Comparison of ENCODE assay signal across 26 cellular contexts in the genomic region with DNA sequence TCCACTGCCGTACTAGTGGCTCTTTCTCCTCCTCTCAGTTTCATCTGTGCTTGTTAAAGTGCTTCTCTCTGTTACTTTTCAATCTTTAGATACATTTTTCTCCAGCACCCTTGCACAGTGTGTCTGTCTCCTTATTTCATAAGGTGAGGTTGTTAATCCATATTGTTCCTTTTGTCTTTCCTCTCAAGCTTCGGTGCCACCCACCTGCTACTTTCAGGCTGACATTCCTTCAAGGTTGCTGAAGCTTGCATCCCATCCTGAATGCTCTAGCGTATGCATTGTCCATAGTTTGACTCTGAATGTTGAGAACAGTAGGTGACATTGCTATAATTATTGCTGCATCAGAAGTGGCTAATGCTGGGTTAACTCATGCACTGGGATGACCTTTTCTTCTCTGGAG. TPM values are rescaled to one million over a fixed set of nuclear protein-coding genes. Genes with fewer than 3 reads are reported as not detected.
DNase-seq lines count a peak whose midpoint lies in the region; ATAC-seq, FAIRE-seq and TF ChIP-seq lines count a peak whose summit lies in the region.
"Had no signal": no experiment of that assay in that cellular context is flagged by ENCODE, and none has a peak within 500 bp of the region (broad histone marks: within the 10 kb centered on the region; RNA-seq: fewer than 3 reads in every experiment).

No MANE protein-coding gene starts in this region.

- FAIRE-seq in H1 (lab: Jason Lieb, UNC), result no peak
- FAIRE-seq: A549, D721Med, GM12878, GM18507, H54 had no signal

- no peak overlapping the region for H3K4me3 ChIP-seq in GM23338
- H3K4me3 ChIP-seq in NT2/D1 (ENCODE audit: insufficient read length, low read depth), result no peak overlapping the region
- no peak overlapping the region for H3K4me3 ChIP-seq in H1 (ENCODE audit: extremely low read depth in 1 of 4, insufficient read depth in 2 of 4, low read depth in 3 of 4, low read length in 4 of 4)
- no peak overlapping the region for H3K4me3 ChIP-seq in heart right ventricle
- H3K4me3 ChIP-seq: A549; BLaER1 treated with 17β-estradiol and CSF1 and Interleukin-3, amounts not matched to agents 10 nM and 100 nM; GM12878; GM23248 had no signal

- peak overlapping the region; percentile 43; the same call in 1 of the 2 replicates for H2AK5ac ChIP-seq in H1 (ENCODE audit: low read depth, low read length)

- H4K8ac ChIP-seq in H1 (ENCODE audit: extremely low read depth, insufficient read depth, low read length), result no peak overlapping the region

- H3K79me1 ChIP-seq in H1 (ENCODE audit: low read depth, low read length), result peaks cover 8% of the 10 kb centered on the region

- H4K5ac ChIP-seq in H1 (ENCODE audit: insufficient read length, low read depth, low read length), result no peak overlapping the region

- H3K9ac ChIP-seq in NT2/D1 (ENCODE audit: insufficient read length, low read depth), result peak overlapping the region; percentile 8
- H3K9ac ChIP-seq in H1 (replicated peaks in 1 of 4; ENCODE audit: extremely low read depth in 1 of 4, low read depth in 3 of 4, low read length in 3 of 4), result no peak overlapping the region
- H3K9ac ChIP-seq: BLaER1 treated with 17β-estradiol and CSF1 and Interleukin-3, amounts not matched to agents 10 nM and 100 nM; GM23248 had no signal

- intact Hi-C loops in heart right ventricle (cut with DNase I), result no loop called here

- H2BK12ac ChIP-seq in H1 (ENCODE audit: low read depth, low read length), result peak overlapping the region; percentile 52; the same call in 1 of the 2 replicates

- H3K23ac ChIP-seq in H1 (ENCODE audit: insufficient read length), result no peak overlapping the region

- H3K4me3 Mint-ChIP-seq in GM23338 (no peak overlapping the region), nephron progenitor cell (no peak overlapping the region), osteocyte (ENCODE audit: unreplicated experiment) (no peak overlapping the region)
- H3K4me3 Mint-ChIP-seq: CD14-positive monocyte; CD4-positive, alpha-beta T cell; CD8-positive, alpha-beta memory T cell had no signal

- peaks cover 27% of the 10 kb centered on the region for H3K79me2 ChIP-seq in GM23338 (replicated peaks; ENCODE audit: insufficient read depth)
- H3K79me2 ChIP-seq in H1 (ENCODE audit: control insufficient read depth in 1 of 2, insufficient read depth in 2 of 2, low read length in 2 of 2), result peaks cover 4 to 15% of the 10 kb centered on the region in 2 experiments; a peak in 1 of 4 replicates

- H3K4ac ChIP-seq in H1 (replicated peaks; ENCODE audit: insufficient read length, low read depth, low read length), result peak overlapping the region; percentile 62

- no peak overlapping the region for H2BK120ac ChIP-seq in H1 (replicated peaks; ENCODE audit: low read depth, low read length)

- H3K56ac ChIP-seq in H1 (replicated peaks; ENCODE audit: insufficient read length, low read depth, low read length), result no peak overlapping the region

- H3K4me1 ChIP-seq in GM23338 (ENCODE audit: insufficient read depth) (peaks cover 27% of the 10 kb centered on the region), NT2/D1 (ENCODE audit: insufficient read depth, insufficient read length) (peaks cover 2% of the 10 kb centered on the region), H1 (replicated peaks in 1 of 4; ENCODE audit: control insufficient read depth in 3 of 4, insufficient read depth in 4 of 4, low read length in 3 of 4) (peaks cover 8 to 20% (median 18%) of the 10 kb centered on the region in 4 experiments), heart right ventricle (no peaks in the 10 kb centered on the region)
- H3K4me1 ChIP-seq: BE2C had no signal

- H3K9me2 ChIP-seq in GM23338 (ENCODE audit: insufficient read depth), result peaks cover 11% of the 10 kb centered on the region

- TF ChIP-seq CTCF in GM23338 (conservative IDR thresholded peaks at IDR 0.05; ENCODE audit: low read depth in 2 of 2) (no peak), H1 (IDR thresholded peaks at IDR 0.05; ENCODE audit: control extremely low read depth in 1 of 3, insufficient read depth in 1 of 3, low read depth in 1 of 3, low read length in 3 of 3) (no peak), nephron progenitor cell (IDR thresholded peaks at IDR 0.05) (no peak), osteocyte (IDR thresholded peaks at IDR 0.05) (no peak), heart right ventricle (IDR thresholded peaks at IDR 0.05) (no peak)

- no peak overlapping the region for H3K14ac ChIP-seq in H1 (ENCODE audit: insufficient read length)

- WGBS in H1 (ENCODE audit: extremely low coverage in 1 of 2, insufficient coverage in 1 of 2, insufficient read length in 1 of 2, insufficient replicate concordance in 2 of 2, low coverage in 1 of 2, low lambda C conversion rate in 2 of 2, missing lambda C conversion rate in 1 of 2), 2 experiments, result 86% methylated on average over 3 of the region's 3 CpGs; no CpG with 5 or more reads in 1 of the 2 experiments
- WGBS in heart right ventricle, 2 donors, result 77 to 78% methylated on average over 3 of the region's 3 CpGs

- no peak for TF ChIP-seq POLR2A in H1 (IDR thresholded peaks at IDR 0.05; ENCODE audit: control extremely low read depth in 1 of 2, low read depth in 2 of 2, low read length in 2 of 2)

- H3K23me2 ChIP-seq in H1 (ENCODE audit: low read depth, low read length), result no peaks in the 10 kb centered on the region

- H2BK20ac ChIP-seq in H1 (ENCODE audit: low read length), result no peak overlapping the region

- DNase-seq in GM23338 (ENCODE audit: low spot score) (no peak), NT2/D1 (ENCODE audit: low read depth, low spot score) (no peak), H1 (ENCODE audit: low read depth in 1 of 2, low spot score in 2 of 2) (no peak), putamen (ENCODE audit: low spot score) (peak; percentile 70), nephron progenitor cell (no peak), osteocyte (ENCODE audit: extremely low spot score, unreplicated experiment) (no peak), heart right ventricle (no peak)
- DNase-seq: 8988T; ACHN; AML-193; BE2C; CD4-positive, alpha-beta T cell; CD8-positive, alpha-beta memory T cell; DMS 273 treated with DMSO at 0.1 percent for 48 hours; DMS79; EL; GDM1; GM23248; HCEC 1CT had no signal

- no peak overlapping the region for H2BK15ac ChIP-seq in H1 (ENCODE audit: low read length)

- peak overlapping the region; percentile 93 for H3K27ac ChIP-seq in GM23338 (ENCODE audit: low read depth)
- no peak overlapping the region for H3K27ac ChIP-seq in H1 (ENCODE audit: low read depth, low read length)
- no peak overlapping the region for H3K27ac ChIP-seq in heart right ventricle
- H3K27ac ChIP-seq: A549; BLaER1 treated with 17β-estradiol and CSF1 and Interleukin-3, amounts not matched to agents 10 nM and 100 nM; GM23248 had no signal

- H3K27ac Mint-ChIP-seq in GM23338, result peak overlapping the region; percentile 80
- H3K27ac Mint-ChIP-seq in nephron progenitor cell, result no peak overlapping the region
- no peak overlapping the region for H3K27ac Mint-ChIP-seq in osteocyte (ENCODE audit: unreplicated experiment)
- H3K27ac Mint-ChIP-seq: CD4-positive, alpha-beta T cell; CD8-positive, alpha-beta memory T cell had no signal

- no peak overlapping the region for H2AFZ ChIP-seq in GM23338
- no peak overlapping the region for H2AFZ ChIP-seq in H1 (ENCODE audit: low read length)
- H2AFZ ChIP-seq: GM23248 had no signal

- TF ChIP-seq RAD21 in H1 (IDR thresholded peaks at IDR 0.05 in 1 of 2, conservative IDR thresholded peaks at IDR 0.05 in 1 of 2; ENCODE audit: low read depth in 2 of 2, low read length in 2 of 2), result no peak

- H4K20me1 ChIP-seq in GM23338 (replicated peaks; ENCODE audit: insufficient read depth), result no peaks in the 10 kb centered on the region
- H4K20me1 ChIP-seq in H1 (replicated peaks in 1 of 2; ENCODE audit: control insufficient read depth in 1 of 2, insufficient read depth in 2 of 2, low read length in 2 of 2), result no peaks in the 10 kb centered on the region
- H4K20me1 ChIP-seq: BLaER1 treated with 17β-estradiol and CSF1 and Interleukin-3, amounts not matched to agents 10 nM and 100 nM had no signal

- POLR2A ChIA-PET in H1 (lab: Charles Lee; ENCODE audit: partially characterized antibody), result interaction anchor here (0.8 to 3.8 kb wide), 3 partner anchors 12 to 98 kb away, joined by 3 to 12 read pairs (median 3); no protein-coding TSS in a partner anchor

- H3K27me3 Mint-ChIP-seq in GM23338 (ENCODE audit: insufficient read depth, low read depth, poor library complexity), result peaks cover 15% of the 10 kb centered on the region
- peaks cover 9% of the 10 kb centered on the region for H3K27me3 Mint-ChIP-seq in nephron progenitor cell (ENCODE audit: low read depth, poor library complexity)
- peaks cover 34% of the 10 kb centered on the region for H3K27me3 Mint-ChIP-seq in osteocyte (ENCODE audit: unreplicated experiment)

- ATAC-seq in GM23338 (no peak), heart right ventricle (no peak)
- ATAC-seq: A549, GM12878 had no signal

- peaks cover 33% of the 10 kb centered on the region for H3K36me3 Mint-ChIP-seq in GM23338 (ENCODE audit: low read depth)
- no peaks in the 10 kb centered on the region for H3K36me3 Mint-ChIP-seq in nephron progenitor cell (ENCODE audit: low read depth)
- no peaks in the 10 kb centered on the region for H3K36me3 Mint-ChIP-seq in osteocyte (ENCODE audit: unreplicated experiment)
- H3K36me3 Mint-ChIP-seq: CD14-positive monocyte; CD8-positive, alpha-beta memory T cell had no signal

- H3K4me1 Mint-ChIP-seq in GM23338 (peaks cover 46% of the 10 kb centered on the region), nephron progenitor cell (no peaks in the 10 kb centered on the region), osteocyte (ENCODE audit: unreplicated experiment) (no peaks in the 10 kb centered on the region)
- H3K4me1 Mint-ChIP-seq: CD14-positive monocyte; CD8-positive, alpha-beta memory T cell had no signal

- TF ChIP-seq EP300 in H1 (IDR thresholded peaks at IDR 0.05; ENCODE audit: borderline replicate concordance in 1 of 2, low read depth in 2 of 2, low read length in 2 of 2), result no peak

- H2BK5ac ChIP-seq in H1 (ENCODE audit: low read depth, low read length), result peak overlapping the region; percentile 35; the same call in 1 of the 2 replicates

- H3F3A ChIP-seq in GM23338 (replicated peaks; ENCODE audit: low read depth), result no peaks in the 10 kb centered on the region; the same call in 1 of the 2 replicates

- H3K9me3 Mint-ChIP-seq in GM23338 (no peaks in the 10 kb centered on the region), nephron progenitor cell (no peaks in the 10 kb centered on the region), osteocyte (ENCODE audit: unreplicated experiment) (no peaks in the 10 kb centered on the region)
- H3K9me3 Mint-ChIP-seq: CD14-positive monocyte; CD4-positive, alpha-beta T cell; CD8-positive, alpha-beta memory T cell had no signal

- H3K9me3 ChIP-seq in NT2/D1 (ENCODE audit: insufficient read depth, low read length) (no peaks in the 10 kb centered on the region), H1 (ENCODE audit: insufficient read depth in 2 of 2, low read depth in 1 of 2, low read length in 1 of 2) (no peaks in the 10 kb centered on the region), heart right ventricle (no peaks in the 10 kb centered on the region)
- H3K9me3 ChIP-seq: A549, BE2C had no signal

- no peaks in the 10 kb centered on the region; the same call in none of the 2 replicates for H3K36me3 ChIP-seq in GM23338 (ENCODE audit: insufficient read depth)
- H3K36me3 ChIP-seq in NT2/D1 (ENCODE audit: insufficient read depth, insufficient read length, low read length), result no peaks in the 10 kb centered on the region
- peaks cover 0 to 12% (median 3%) of the 10 kb centered on the region in 4 experiments; a peak in 5 of 8 replicates for H3K36me3 ChIP-seq in H1 (ENCODE audit: control insufficient read depth in 2 of 4, insufficient read depth in 4 of 4, low read length in 3 of 4)
- no peaks in the 10 kb centered on the region for H3K36me3 ChIP-seq in heart right ventricle
- H3K36me3 ChIP-seq: BE2C; BLaER1 treated with 17β-estradiol and CSF1 and Interleukin-3, amounts not matched to agents 10 nM and 100 nM had no signal

- H3K18ac ChIP-seq in H1 (ENCODE audit: extremely low read depth, low read length), result peak overlapping the region; percentile 36

- H3K27me3 ChIP-seq in GM23338 (ENCODE audit: insufficient read depth), result no peaks in the 10 kb centered on the region
- no peaks in the 10 kb centered on the region for H3K27me3 ChIP-seq in NT2/D1 (ENCODE audit: insufficient read depth, insufficient read length)
- H3K27me3 ChIP-seq in H1 (replicated peaks in 1 of 4; ENCODE audit: control insufficient read depth in 3 of 4, extremely low read depth in 1 of 4, insufficient read depth in 3 of 4, low read length in 3 of 4), result no peaks in the 10 kb centered on the region
- H3K27me3 ChIP-seq in heart right ventricle, result peaks cover 0 to 65% (median 52%) of the 10 kb centered on the region in 7 donors
- H3K27me3 ChIP-seq: BLaER1 treated with 17β-estradiol and CSF1 and Interleukin-3, amounts not matched to agents 10 nM and 100 nM had no signal

- H4K91ac ChIP-seq in H1 (replicated peaks; ENCODE audit: insufficient read length, low read length), result peak overlapping the region; percentile 29

- CTCF ChIA-PET in H1 (lab: Charles Lee; ENCODE audit: partially characterized antibody), result interaction anchor here (0.9 to 9.5 kb wide), 9 partner anchors 12 to 105 kb away, joined by 3 to 90 read pairs (median 5); no protein-coding TSS in a partner anchor

- H3K4me2 ChIP-seq in GM23338 (0 out of 2 replicates have a peak overlapping the region, but pooled peaks have one; percentile 67), H1 (ENCODE audit: insufficient read depth in 1 of 2, low read depth in 2 of 2, low read length in 2 of 2) (0 out of 4 replicates have a peak overlapping the region, but pooled peaks of 1 of the 2 experiments have one; percentile 30)
- H3K4me2 ChIP-seq: A549 had no signal

RNA-seq across cellular contexts. Expression of a gene that starts 20.6 kb away (rescaled TPM):
- 54.1 and 56.2 TPM in 2 replicates for total RNA-seq in GM23338 (2014; rRNA removed; shearing (Covaris generic))
- polyA plus RNA-seq in GM23338 (2016; fragmentation: Nextera tagmentation; extraction: Ambion mirVana) (21.8 and 23.1 TPM in 2 replicates), H1 (2011; rRNA removed) (12.3 and 12.8 TPM in 2 replicates), heart right ventricle (not detected)
- total RNA-seq in H1 (2021; fragmentation: NEBNext Ultra II Directional; extraction: Animal tissue kit (Norgen Biotek cat#: 25700)), result 63.7 and 63.9 TPM in 2 replicates
- 18.2 TPM for polyA plus RNA-seq in H1 (2011; cell fraction: cytosol; rRNA removed)
- 13.0 TPM for polyA plus RNA-seq in H1 (2011; cell fraction: nucleus; rRNA removed)
- 48.9 to 70.8 TPM (median 51.8 TPM) in 4 replicates for polyA plus RNA-seq in H1 (2012, experiment 1 of 2)
- 53.8 TPM for polyA plus RNA-seq in H1 (2012, experiment 2 of 2)
- 46.4 TPM for polyA plus RNA-seq in H1 (2013, experiment 1 of 2)
- polyA plus RNA-seq in H1 (2013, experiment 2 of 2), result 49.6 TPM
- polyA minus RNA-seq in H1 (2011; rRNA and poly(A)+ RNA removed), result 11.2 and 12.1 TPM in 2 replicates
- polyA minus RNA-seq in H1 (2011; cell fraction: cytosol; rRNA and poly(A)+ RNA removed), result 16.5 TPM
- polyA minus RNA-seq in H1 (2011; cell fraction: nucleus; rRNA and poly(A)+ RNA removed), result 15.7 TPM
- total RNA-seq in osteocyte (0.27 and 0.31 TPM in 2 replicates), heart right ventricle (not detected)
- total RNA-seq: CD4-positive, alpha-beta T cell; CD8-positive, alpha-beta memory T cell; GM12878; GM23248 had no signal
- polyA plus RNA-seq: A549; CD14-positive monocyte; CD8-positive, alpha-beta memory T cell; GM23248 had no signal

Comparison
In these comparisons a context has a peak if more than half of its experiments do, and no peak if none do; other contexts are left out.
1. RNA of a gene that starts 20.6 kb away (total RNA-seq): 63.7 to 63.9 TPM in H1 and 54.1 to 56.2 TPM in GM23338; 0.27 to 0.31 TPM in osteocyte and not detected in heart right ventricle; every median in the first group is over 10 times any median in the second.